9 cellular contexts compared by ENCODE assay signal in genomic region chr18:67217551-67218166, GRCh38.
DNase-seq lines count a peak whose midpoint lies in the region; ATAC-seq and TF ChIP-seq lines count a peak whose summit lies in the region.
"Had no signal": no experiment of that assay in that cellular context is flagged by ENCODE, and none has a peak within 500 bp of the region (broad histone marks: within the 10 kb centered on the region; RNA-seq: fewer than 3 reads in every experiment).

No MANE protein-coding gene starts in this region.

- peak; percentile 74 for TF ChIP-seq CTCF in Calu3 (IDR thresholded peaks at IDR 0.05; ENCODE audit: unreplicated experiment)
- peak; percentile 53 for TF ChIP-seq CTCF in HL-60 (IDR thresholded peaks at IDR 0.05; ENCODE audit: insufficient read depth, low read length)
- TF ChIP-seq CTCF in PC-3 (conservative IDR thresholded peaks at IDR 0.05; ENCODE audit: low read depth, low read length): peak; percentile 83
- peak; percentile 63 for TF ChIP-seq CTCF in fibroblast of mammary gland (conservative IDR thresholded peaks at IDR 0.05; ENCODE audit: control insufficient read depth, insufficient read depth, low read depth, low read length)
- TF ChIP-seq CTCF in omental fat pad (IDR thresholded peaks at IDR 0.05): peak in 2 of 3 donors; percentile 30 to 64

- no peaks in the 10 kb centered on the region for H3K4me1 ChIP-seq in PC-3 (ENCODE audit: insufficient read depth, low read length)

- H3K36me3 ChIP-seq in PC-3 (ENCODE audit: low read depth, low read length): no peaks in the 10 kb centered on the region

- no peaks in the 10 kb centered on the region for H3K27me3 Mint-ChIP-seq in Calu3 (ENCODE audit: unreplicated experiment)

- no peaks in the 10 kb centered on the region for H3K4me1 Mint-ChIP-seq in Calu3 (ENCODE audit: low read depth, unreplicated experiment)

- POLR2A ChIA-PET in PC-3 (lab: Charles Lee; ENCODE audit: unreplicated experiment): no interaction called here

- H3K27me3 ChIP-seq in HL-60 (ENCODE audit: insufficient read depth, poor library complexity, severe bottlenecking) (no peaks in the 10 kb centered on the region), PC-3 (ENCODE audit: low read length) (no peaks in the 10 kb centered on the region)

- no peaks in the 10 kb centered on the region for H3K9me2 ChIP-seq in PC-3 (replicated peaks; ENCODE audit: low read length)

- no peak overlapping the region for H2AFZ ChIP-seq in PC-3 (ENCODE audit: low read length)

- H3K9me3 ChIP-seq in PC-3 (ENCODE audit: low read length): no peaks in the 10 kb centered on the region

- intact Hi-C loops in Calu3 (cut with micrococcal nuclease; ENCODE audit: unreplicated experiment) (loop anchor here (1.0 to 5.0 kb wide), 6 partner anchors 298 to 1625 kb away; no protein-coding TSS in a partner anchor), PC-3 (cut with micrococcal nuclease) (loop anchor here (1.0 to 5.0 kb wide), 6 partner anchors 50 to 1518 kb away; no protein-coding TSS in a partner anchor)

- no peaks in the 10 kb centered on the region for H3F3A ChIP-seq in PC-3 (ENCODE audit: low read length, unreplicated experiment)

- BruUV-seq in Calu3 (replicated peaks; lab: Mats Ljungman, UMichigan): no TSS peak
- BruUV-seq in PC-3 (replicated peaks; lab: Mats Ljungman, UMichigan): no TSS peak

- H3K27ac ChIP-seq in HL-60 (replicated peaks) (no peak overlapping the region), PC-3 (ENCODE audit: low read length) (no peak overlapping the region)

- CTCF ChIA-PET in Calu3 (lab: Charles Lee): no interaction called here
- CTCF ChIA-PET in PC-3 (lab: Charles Lee): no interaction called here

- no peaks in the 10 kb centered on the region for H3K36me3 Mint-ChIP-seq in Calu3 (ENCODE audit: insufficient read depth, unreplicated experiment)

- no peaks in the 10 kb centered on the region for H3K9me3 Mint-ChIP-seq in Calu3 (ENCODE audit: low read depth, unreplicated experiment)
- H3K9me3 Mint-ChIP-seq: dendritic cell treated with granulocyte-macrophage colony-stimulating factor and Interleukin-4, amounts not matched to agents 40 ng/mL and 50 ng/mL, for 4 days had no signal

- H3K4me2 ChIP-seq in PC-3 (ENCODE audit: low read length): no peak overlapping the region

- peak; percentile 83 for ATAC-seq in GM19467 (IDR thresholded peaks at IDR 0.05; ENCODE audit: unreplicated experiment)
- ATAC-seq in PC-3: peak; percentile 83
- no peak for ATAC-seq in omental fat pad (ENCODE audit: low FRiP score)

- no peak overlapping the region for H3K4me3 Mint-ChIP-seq in Calu3 (ENCODE audit: low read depth, unreplicated experiment)
- H3K4me3 Mint-ChIP-seq: dendritic cell treated with granulocyte-macrophage colony-stimulating factor and Interleukin-4, amounts not matched to agents 40 ng/mL and 50 ng/mL, for 4 days had no signal

- H3K27ac Mint-ChIP-seq in Calu3 (ENCODE audit: unreplicated experiment): no peak overlapping the region
- H3K27ac Mint-ChIP-seq: dendritic cell treated with granulocyte-macrophage colony-stimulating factor and Interleukin-4, amounts not matched to agents 40 ng/mL and 50 ng/mL, for 4 days had no signal

- no peak overlapping the region for H3K9ac ChIP-seq in PC-3 (ENCODE audit: low read length)

- DNase-seq in Calu3 (peak; percentile 62), HL-60 (ENCODE audit: low read depth in 1 of 2, low spot score in 1 of 2) (peak; percentile 36 to 62), PC-3 (peak; percentile 73), fibroblast of mammary gland (ENCODE audit: low read depth) (peak; percentile 84), omental fat pad (ENCODE audit: low spot score) (peak; percentile 33), ureter (ENCODE audit: low spot score) (peak; percentile 56)
- DNase-seq in activated T-cell treated with anti-CD3 and anti-CD28 coated beads, Interleukin-2, amount 50 U/mL, for 48 hours: peak; percentile 52 to 54

- H3K4me3 ChIP-seq in HL-60 (replicated peaks; ENCODE audit: insufficient read depth, low read length) (no peak overlapping the region), PC-3 (ENCODE audit: low read length) (no peak overlapping the region), fibroblast of mammary gland (ENCODE audit: control insufficient read depth, low read depth, low read length) (no peak overlapping the region)

- no peaks in the 10 kb centered on the region for H3K79me2 ChIP-seq in PC-3 (ENCODE audit: low read length)

- H4K20me1 ChIP-seq in PC-3 (ENCODE audit: low read length): no peaks in the 10 kb centered on the region

Comparison
In these comparisons a context has a peak if more than half of its experiments do, and no peak if none do; other contexts are left out.
1. DNase-seq: peak in every context shown above with its lines; median percentile 84 in fibroblast of mammary gland; 73 in PC-3; 62 in Calu3; 56 in ureter; 53 in activated T-cell treated with anti-CD3 and anti-CD28 coated beads, Interleukin-2, amount 50 U/mL, for 48 hours; 49 in HL-60; 33 in omental fat pad.